In the genomic region with DNA sequence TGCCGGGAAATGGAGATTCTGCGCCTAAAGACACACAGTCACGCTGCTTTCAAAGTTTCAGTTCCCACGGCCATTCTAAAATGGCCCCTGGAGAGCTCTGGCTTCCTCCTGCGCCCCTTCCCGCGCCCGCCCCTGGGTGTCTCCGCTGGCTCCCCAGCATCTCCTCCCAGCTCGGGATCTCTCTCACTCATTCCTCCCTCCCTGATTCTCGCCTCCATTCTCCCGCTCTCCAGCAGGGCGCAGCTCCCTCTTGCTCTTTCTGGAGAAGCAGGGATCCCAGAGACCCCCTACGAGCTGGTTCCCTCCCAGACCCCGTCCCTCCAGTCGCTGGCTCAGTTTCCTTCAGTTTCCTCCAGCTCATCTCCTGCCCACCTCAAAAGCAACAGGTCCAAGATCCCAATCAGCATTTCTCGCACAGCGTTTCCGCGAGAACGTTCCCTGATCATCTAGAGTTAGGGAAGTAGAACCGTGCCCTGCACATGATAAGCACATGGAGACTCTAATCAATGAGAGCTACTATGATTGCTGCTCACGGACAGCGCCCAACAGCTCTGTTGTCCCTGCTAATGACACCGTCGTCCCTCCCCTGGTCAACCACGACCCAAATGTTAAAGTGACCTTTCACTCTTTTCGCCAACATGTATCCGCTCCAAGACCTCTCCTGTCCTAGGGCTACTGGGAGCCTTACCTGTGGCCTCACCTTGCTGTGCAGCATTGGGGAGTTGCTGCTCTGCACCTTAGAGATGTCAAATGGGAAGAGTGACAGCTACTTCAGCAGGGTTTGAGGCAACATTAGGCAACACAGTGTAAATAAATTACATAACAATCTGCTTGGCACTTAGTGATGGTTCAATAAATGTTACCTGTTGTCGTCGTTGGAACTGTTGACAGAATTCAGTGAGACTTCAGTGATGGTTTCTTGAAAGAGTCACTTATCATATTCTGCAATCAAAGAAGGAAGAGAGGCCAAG, we compare ENCODE assay signal across 21 cellular contexts.
DNase-seq lines count a peak whose midpoint lies in the region; ATAC-seq and TF ChIP-seq lines count a peak whose summit lies in the region.
"Had no signal": no experiment of that assay in that cellular context is flagged by ENCODE, and none has a peak within 500 bp of the region (broad histone marks: within the 10 kb centered on the region; RNA-seq: fewer than 3 reads in every experiment).

No MANE protein-coding gene starts in this region.

- no peaks in the 10 kb centered on the region for H4K20me1 ChIP-seq in H9 (ENCODE audit: control insufficient read depth, insufficient read depth, insufficient read length)

- no peak overlapping the region for H2BK5ac ChIP-seq in H9 (ENCODE audit: insufficient read length, low read length)

- peaks cover 13 to 16% of the 10 kb centered on the region in 2 experiments for H3K4me1 Mint-ChIP-seq in H9
- H3K4me1 Mint-ChIP-seq: CD8-positive, alpha-beta memory T cell had no signal

- no peak overlapping the region for H3K4me2 ChIP-seq in H9 (ENCODE audit: insufficient read depth, insufficient read length, low read length)

- H3K4ac ChIP-seq in H9 (ENCODE audit: low read depth, low read length) = no peak overlapping the region

- no peak overlapping the region for H2BK120ac ChIP-seq in H9 (ENCODE audit: low read depth, low read length, poor library complexity, severe bottlenecking)

- H4K91ac ChIP-seq in H9 (ENCODE audit: insufficient read length, low read depth, low read length) = no peak overlapping the region

- no peak overlapping the region for H3K18ac ChIP-seq in H9 (ENCODE audit: insufficient read length, low read depth, low read length)

- H3K9me3 Mint-ChIP-seq in H9 = no peaks in the 10 kb centered on the region; a peak in 1 of 5 replicates
- H3K9me3 Mint-ChIP-seq: CD8-positive, alpha-beta memory T cell had no signal

- WGBS in H9 (ENCODE audit: extremely low coverage, insufficient read length, low lambda C conversion rate) = no CpG with 5 or more reads among the region's 31 CpGs

- no peak overlapping the region for H3K14ac ChIP-seq in H9 (ENCODE audit: insufficient read depth, low read length)

- H3K79me1 ChIP-seq in H9 (ENCODE audit: insufficient read depth, low read depth, low read length, poor library complexity, severe bottlenecking) = no peaks in the 10 kb centered on the region

- H3K79me2 ChIP-seq in H9 (ENCODE audit: insufficient read depth, low read length) = no peaks in the 10 kb centered on the region

- no peak overlapping the region for H2AK5ac ChIP-seq in H9 (ENCODE audit: insufficient read length, low read length)

- no peak overlapping the region for H3K9ac ChIP-seq in H9 (ENCODE audit: extremely low read depth, insufficient read length, low read length)

- H3K4me1 ChIP-seq in H9 (ENCODE audit: insufficient read depth, low read length) = no peaks in the 10 kb centered on the region

- 0 out of 3 replicates have a peak, but pooled peaks have one; percentile 16 for TF ChIP-seq CTCF in H9 (conservative IDR thresholded peaks at IDR 0.05)

- DNase-seq in H9 = no peak
- DNase-seq in caudate nucleus (lab: John Stamatoyannopoulos, UW) = no peak
- DNase-seq in substantia nigra (lab: John Stamatoyannopoulos, UW) = no peak
- no peak for DNase-seq in putamen (ENCODE audit: low spot score)
- DNase-seq in stimulated activated CD4-positive, alpha-beta T cell treated with anti-CD3 and anti-CD28 coated beads, Interleukin-4, amount 100 ng/mL, for 4 hours = no peak
- DNase-seq: Calu3; CD8-positive, alpha-beta memory T cell; DMS153; GOT3; KBM-7; MM.1S; NCI-H1048; NCI-H1417 treated with DMSO at 0.1 percent for 48 hours; NCI-H187; NCI-H446; NCI-H526 treated with DMSO at 0.1 percent for 48 hours; Right ventricle myocardium superior had no signal

- no peak overlapping the region; a peak in 1 of 7 replicates for H3K27ac Mint-ChIP-seq in H9
- H3K27ac Mint-ChIP-seq: CD8-positive, alpha-beta memory T cell had no signal

- no peak overlapping the region for H4K8ac ChIP-seq in H9 (replicated peaks; ENCODE audit: insufficient read length, low read depth, low read length)

- no peak overlapping the region for H2BK12ac ChIP-seq in H9 (ENCODE audit: insufficient read length, low read depth, low read length)

- no peak overlapping the region for H2AFZ ChIP-seq in H9 (ENCODE audit: low read length)

- no peak overlapping the region for H2BK15ac ChIP-seq in H9 (ENCODE audit: low read depth, low read length)

- H3K56ac ChIP-seq in H9 (ENCODE audit: insufficient read length, low read depth, low read length) = no peak overlapping the region

- H3K27me3 ChIP-seq in H9 (ENCODE audit: insufficient read depth, low read length) = no peaks in the 10 kb centered on the region
- no peaks in the 10 kb centered on the region for H3K27me3 ChIP-seq in layer of hippocampus (ENCODE audit: control insufficient read depth, insufficient read depth, low read length)

- no peaks in the 10 kb centered on the region for H3K36me3 Mint-ChIP-seq in H9 (ENCODE audit: insufficient read depth in 1 of 3, low read depth in 3 of 3)
- H3K36me3 Mint-ChIP-seq: CD8-positive, alpha-beta memory T cell had no signal

- no peak overlapping the region for H3T11ph ChIP-seq in H9 (ENCODE audit: low read length)

- ATAC-seq in HG03108 (IDR thresholded peaks at IDR 0.05; ENCODE audit: unreplicated experiment) = no peak

- H3K4me3 Mint-ChIP-seq in H9 = no peak overlapping the region; a peak in 1 of 5 replicates
- H3K4me3 Mint-ChIP-seq: CD8-positive, alpha-beta memory T cell had no signal

- no peak overlapping the region for H3K23ac ChIP-seq in H9 (ENCODE audit: insufficient read length, low read depth, low read length)

- H3K27ac ChIP-seq in H9 (ENCODE audit: insufficient read length, low read depth, low read length) (no peak overlapping the region), caudate nucleus (ENCODE audit: low read depth, low read length) (peak overlapping the region; percentile 87), layer of hippocampus (ENCODE audit: low read depth, low read length) (peak overlapping the region; percentile 99), substantia nigra (ENCODE audit: low read depth, low read length, poor library complexity, severe bottlenecking) (peak overlapping the region; percentile 97)
- H3K27ac ChIP-seq: C4-2B, HL-60 had no signal

- peaks cover 1% of the 10 kb centered on the region for H3K27me3 Mint-ChIP-seq in H9 (ENCODE audit: low read depth)

- no peaks in the 10 kb centered on the region for H3K9me3 ChIP-seq in H9 (ENCODE audit: control insufficient read depth, low read depth, low read length)

- H3K23me2 ChIP-seq in H9 (ENCODE audit: insufficient read length, low read depth, low read length, poor library complexity, severe bottlenecking) = no peaks in the 10 kb centered on the region

- H4K5ac ChIP-seq in H9 (ENCODE audit: insufficient read length, low read depth, low read length) = no peak overlapping the region

- no peak overlapping the region for H2BK20ac ChIP-seq in H9 (ENCODE audit: low read depth, low read length, poor library complexity, severe bottlenecking)
